ENCODE assay signal across 7 cellular contexts in the genomic region with DNA sequence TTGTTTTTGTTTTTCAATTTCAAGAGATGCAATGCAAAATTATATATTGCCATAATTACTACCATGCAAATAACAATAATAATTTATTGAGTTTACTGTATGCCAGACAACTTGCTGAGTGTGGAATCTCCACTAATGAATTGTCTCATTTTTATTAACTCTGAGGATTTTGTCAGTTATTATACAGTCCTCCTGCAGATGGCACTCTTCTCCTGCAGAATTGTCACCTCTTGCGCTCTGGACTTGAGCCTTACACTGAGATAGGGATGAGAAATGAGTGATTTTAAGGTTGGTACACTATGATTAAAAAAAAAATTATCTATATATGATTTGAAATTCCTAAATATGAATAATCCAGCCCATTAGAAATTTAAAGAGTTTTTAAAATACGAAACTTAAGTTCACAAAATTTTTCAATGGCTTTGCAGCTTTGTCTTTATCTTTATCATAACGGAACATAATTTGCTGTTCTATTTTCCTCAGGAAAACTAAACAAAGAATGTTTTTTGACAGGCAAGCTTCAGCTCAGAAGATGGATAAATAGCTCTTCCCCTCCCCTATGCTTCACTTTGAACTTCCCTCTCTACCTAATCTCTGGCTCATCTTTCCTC. TPM values are rescaled to one million over a fixed set of nuclear protein-coding genes. Genes with fewer than 3 reads are reported as not detected.
DNase-seq lines count a peak whose midpoint lies in the region; ATAC-seq, FAIRE-seq and TF ChIP-seq lines count a peak whose summit lies in the region.

No MANE protein-coding gene starts in this region.

- POLR2A ChIA-PET in Panc1 (lab: Charles Lee): no interaction called here

- H3K27ac ChIP-seq in Panc1 (ENCODE audit: low read length): no peak overlapping the region
- no peak overlapping the region for H3K27ac ChIP-seq in breast epithelium
- no peak overlapping the region for H3K27ac ChIP-seq in kidney (ENCODE audit: low read depth in 2 of 2, low read length in 2 of 2)
- H3K27ac ChIP-seq in tibial artery: no peak overlapping the region

- no peak for TF ChIP-seq POLR2A in breast epithelium (IDR thresholded peaks at IDR 0.05)

- BruUV-seq in Panc1 (replicated peaks; lab: Mats Ljungman, UMichigan): no TSS peak

- TF ChIP-seq CTCF in Panc1 (IDR thresholded peaks at IDR 0.05) (peak; percentile 61; the same call in 1 of the 2 replicates), breast epithelium (IDR thresholded peaks at IDR 0.05) (peak; percentile 47 to 71 (median 54)), kidney (IDR thresholded peaks at IDR 0.05; ENCODE audit: borderline replicate concordance, extremely low read depth, insufficient read depth) (peak; percentile 67), tibial artery (IDR thresholded peaks at IDR 0.05) (peak; percentile 73 to 88)

- DNase-seq in EL (peak; percentile 39), Panc1 (ENCODE audit: low read depth, low spot score) (peak; percentile 15), breast epithelium (ENCODE audit: low spot score in 2 of 2) (no peak), kidney (no peak), tibial artery (no peak)

- H3K4me3 ChIP-seq in Panc1 (ENCODE audit: low read depth in 2 of 2, low read length in 2 of 2) (no peak overlapping the region), breast epithelium (no peak overlapping the region), kidney (ENCODE audit: low read length in 2 of 2) (no peak overlapping the region), tibial artery (no peak overlapping the region)

- in situ Hi-C loops in Panc1 (cut with HindIII; ENCODE audit: low pct_unique_long_range_greater_than_20kb, low sequenced_read_pairs): no loop called here

- ATAC-seq in GM19452 (IDR thresholded peaks at IDR 0.05; ENCODE audit: unreplicated experiment) (peak; percentile 70), HG03558 (IDR thresholded peaks at IDR 0.05; ENCODE audit: extremely low read depth, unreplicated experiment) (peak; percentile 57), Panc1 (no peak)

- intact Hi-C loops in Panc1 (cut with micrococcal nuclease; ENCODE audit: unreplicated experiment): loop anchor here (2.0 to 5.0 kb wide), 3 partner anchors 623 to 1385 kb away; a partner anchor contains a TSS
- intact Hi-C loops in breast epithelium (cut with DNase I; ENCODE audit: low total_unique reads): no loop called here
- intact Hi-C loops in kidney (cut with DNase I): loop anchor here (10.0 kb wide), 1 partner anchor 1263 kb away; no protein-coding TSS in a partner anchor
- intact Hi-C loops in tibial artery (cut with DNase I; ENCODE audit: low total_unique reads): loop anchor here (5.0 to 10.0 kb wide), 2 partner anchors 623 to 1260 kb away; no protein-coding TSS in a partner anchor

- no peak overlapping the region for H3K9ac ChIP-seq in kidney (ENCODE audit: low read length in 2 of 2)

- H3K4me1 ChIP-seq in Panc1 (ENCODE audit: control insufficient read depth, insufficient read depth, low read length): no peaks in the 10 kb centered on the region
- no peaks in the 10 kb centered on the region for H3K4me1 ChIP-seq in breast epithelium
- no peaks in the 10 kb centered on the region for H3K4me1 ChIP-seq in kidney (ENCODE audit: control insufficient read depth in 1 of 2, insufficient read depth in 1 of 2, low read depth in 1 of 2, low read length in 2 of 2)
- H3K4me1 ChIP-seq in tibial artery: peaks cover 0 to 9% (median 0%) of the 10 kb centered on the region in 4 donors

- H3K9me3 ChIP-seq in Panc1 (ENCODE audit: control insufficient read depth, insufficient read depth, low read depth, low read length): no peaks in the 10 kb centered on the region
- no peaks in the 10 kb centered on the region for H3K9me3 ChIP-seq in breast epithelium
- no peaks in the 10 kb centered on the region for H3K9me3 ChIP-seq in kidney (ENCODE audit: control insufficient read depth in 1 of 2, low read length in 2 of 2)
- no peaks in the 10 kb centered on the region for H3K9me3 ChIP-seq in tibial artery

- H3K27me3 ChIP-seq in Panc1 (ENCODE audit: control insufficient read depth, insufficient read depth, low read length) (no peaks in the 10 kb centered on the region), breast epithelium (no peaks in the 10 kb centered on the region), tibial artery (no peaks in the 10 kb centered on the region)

- CTCF ChIA-PET in Panc1 (lab: Charles Lee): interaction anchor here (0.5 kb wide), 2 partner anchors 35 to 1384 kb away, joined by 3 to 6 read pairs; no protein-coding TSS in a partner anchor

- H3K36me3 ChIP-seq in Panc1 (ENCODE audit: control insufficient read depth, insufficient read depth, low read length) (no peaks in the 10 kb centered on the region), breast epithelium (no peaks in the 10 kb centered on the region), kidney (ENCODE audit: control insufficient read depth in 1 of 2, insufficient read depth in 2 of 2, low read length in 2 of 2) (no peaks in the 10 kb centered on the region), tibial artery (no peaks in the 10 kb centered on the region)

- peak; percentile 98 for FAIRE-seq in kidney (lab: Jason Lieb, UNC)

RNA-seq across cellular contexts. Expression of a gene that starts 12.7 kb away (rescaled TPM):
- total RNA-seq in Panc1 (2021; ENCODE audit: unreplicated experiment): 17.3 TPM
- polyA plus RNA-seq in Panc1 (2012; ENCODE audit: insufficient read length): 9.6 TPM
- total RNA-seq in breast epithelium: 10 to 100 TPM; 13.1 to 25.8 (median 18.7) TPM
- 11.4 TPM for total RNA-seq in kidney
- polyA plus RNA-seq in kidney (ENCODE audit: insufficient read depth, low read depth, low replicate concordance): 4.9 TPM

Comparison
In these comparisons a context has a peak if more than half of its experiments do, and no peak if none do; other contexts are left out.
1. DNase-seq: peak in EL (single experiment) and Panc1 (single experiment); none in breast epithelium (0 of 2), kidney (single experiment) and tibial artery (0 of 2).
2. Peak in every context shown above with its lines, with median percentiles within 50 percentile points of each other: CTCF ChIP-seq.